17 cellular contexts compared by ENCODE assay signal in genomic region chr9:135968601-135969000, GRCh38. TPM values are rescaled to one million over a fixed set of nuclear protein-coding genes. Genes with fewer than 3 reads are reported as not detected.
DNase-seq lines count a peak whose midpoint lies in the region; ATAC-seq and TF ChIP-seq lines count a peak whose summit lies in the region.
"Had no signal": no experiment of that assay in that cellular context is flagged by ENCODE, and none has a peak within 500 bp of the region (broad histone marks: within the 10 kb centered on the region; RNA-seq: fewer than 3 reads in every experiment).

No MANE protein-coding gene starts in this region.

- peak overlapping the region in 1 of 2 donors; percentile 62 for H3K4me3 Mint-ChIP-seq in CD14-positive monocyte
- H3K4me3 Mint-ChIP-seq in WTC11 = no peak overlapping the region
- no peak overlapping the region for H3K4me3 Mint-ChIP-seq in GM23338
- H3K4me3 Mint-ChIP-seq: CD8-positive, alpha-beta memory T cell had no signal

- H3K4me3 ChIP-seq in right lobe of liver (no peak overlapping the region), subcutaneous abdominal adipose tissue (ENCODE audit: low read depth in 1 of 5, low read length in 5 of 5) (no peak overlapping the region), GM23338 (no peak overlapping the region)
- H3K4me3 ChIP-seq: PC-9 had no signal

- H3K9ac ChIP-seq in subcutaneous abdominal adipose tissue (ENCODE audit: low read length in 5 of 5) = no peak overlapping the region
- H3K9ac ChIP-seq: SK-N-SH had no signal

- H3K9me3 ChIP-seq in right lobe of liver (no peaks in the 10 kb centered on the region), subcutaneous abdominal adipose tissue (ENCODE audit: control insufficient read depth in 5 of 5, low read length in 5 of 5) (no peaks in the 10 kb centered on the region)
- H3K9me3 ChIP-seq: BE2C, SK-N-SH had no signal

- no peak for ATAC-seq in WTC11
- ATAC-seq in right lobe of liver = peak in 1 of 4 donors; percentile 3
- ATAC-seq in GM19395 (IDR thresholded peaks at IDR 0.05; ENCODE audit: unreplicated experiment) = no peak
- no peak for ATAC-seq in GM23338

- H3K4me1 Mint-ChIP-seq in CD14-positive monocyte = peaks cover 42% of the 10 kb centered on the region
- peaks cover 15% of the 10 kb centered on the region for H3K4me1 Mint-ChIP-seq in WTC11
- peaks cover 27% of the 10 kb centered on the region for H3K4me1 Mint-ChIP-seq in GM23338

- H3K36me3 ChIP-seq in right lobe of liver = no peaks in the 10 kb centered on the region
- no peaks in the 10 kb centered on the region for H3K36me3 ChIP-seq in subcutaneous abdominal adipose tissue (ENCODE audit: control insufficient read depth in 5 of 5, insufficient read depth in 5 of 5, low read length in 5 of 5)
- H3K36me3 ChIP-seq in GM23338 (ENCODE audit: insufficient read depth) = no peaks in the 10 kb centered on the region
- H3K36me3 ChIP-seq: BE2C had no signal

- no peaks in the 10 kb centered on the region for H3K9me3 Mint-ChIP-seq in CD14-positive monocyte
- no peaks in the 10 kb centered on the region for H3K9me3 Mint-ChIP-seq in WTC11
- no peaks in the 10 kb centered on the region for H3K9me3 Mint-ChIP-seq in GM23338
- H3K9me3 Mint-ChIP-seq: CD8-positive, alpha-beta memory T cell had no signal

- H3K27me3 ChIP-seq in right lobe of liver (no peaks in the 10 kb centered on the region), subcutaneous abdominal adipose tissue (ENCODE audit: control insufficient read depth in 5 of 5, insufficient read depth in 4 of 5, low read length in 5 of 5) (peaks cover 0 to 2% (median 0%) of the 10 kb centered on the region in 5 donors), GM23338 (ENCODE audit: insufficient read depth) (no peaks in the 10 kb centered on the region)
- H3K27me3 ChIP-seq: BE2C had no signal

- intact Hi-C loops in CD14-positive monocyte (cut with micrococcal nuclease) (loop anchor here (5.0 to 10.0 kb wide), 3 partner anchors 76 to 104 kb away; no protein-coding TSS in a partner anchor), right lobe of liver (cut with DNase I) (loop anchor here (2.0 to 5.0 kb wide), 2 partner anchors 154 kb away; no protein-coding TSS in a partner anchor)

- H3K36me3 Mint-ChIP-seq in CD14-positive monocyte (no peaks in the 10 kb centered on the region), WTC11 (no peaks in the 10 kb centered on the region), GM23338 (ENCODE audit: low read depth) (no peaks in the 10 kb centered on the region)
- H3K36me3 Mint-ChIP-seq: CD8-positive, alpha-beta memory T cell had no signal

- H3K27me3 Mint-ChIP-seq in CD14-positive monocyte (ENCODE audit: low read depth in 3 of 3) = peaks cover 1 to 5% (median 3%) of the 10 kb centered on the region in 3 donors
- H3K27me3 Mint-ChIP-seq in WTC11 (ENCODE audit: low read depth) = no peaks in the 10 kb centered on the region
- H3K27me3 Mint-ChIP-seq in GM23338 (ENCODE audit: insufficient read depth, low read depth, poor library complexity) = peaks cover 15% of the 10 kb centered on the region

- H3K79me2 ChIP-seq in GM23338 (replicated peaks; ENCODE audit: insufficient read depth) = no peaks in the 10 kb centered on the region

- H3K27ac ChIP-seq in right lobe of liver (peak overlapping the region in 2 of 3 donors; percentile 36 to 40), subcutaneous abdominal adipose tissue (ENCODE audit: low read depth, low read length) (peak overlapping the region; percentile 30), GM23338 (ENCODE audit: low read depth) (no peak overlapping the region)
- H3K27ac ChIP-seq: PC-9 had no signal

- no peaks in the 10 kb centered on the region for H3K4me1 ChIP-seq in right lobe of liver
- peaks cover 5 to 38% (median 25%) of the 10 kb centered on the region in 5 donors for H3K4me1 ChIP-seq in subcutaneous abdominal adipose tissue (ENCODE audit: control insufficient read depth in 5 of 5, insufficient read depth in 5 of 5, low read length in 5 of 5)
- no peaks in the 10 kb centered on the region for H3K4me1 ChIP-seq in GM23338 (ENCODE audit: insufficient read depth)

- no peak for TF ChIP-seq POLR2A in right lobe of liver (IDR thresholded peaks at IDR 0.05)

- H3K4me2 ChIP-seq in GM23338 = no peak overlapping the region
- H3K4me2 ChIP-seq: PC-9, SK-N-SH had no signal

- WGBS in right lobe of liver (ENCODE audit: insufficient coverage, low coverage, low lambda C conversion rate, missing lambda C conversion rate) = 31% methylated on average over 2 of the region's 7 CpGs

- POLR2A ChIA-PET in WTC11 (lab: Charles Lee) = interaction anchor here (1.3 kb wide), 1 partner anchor 89 kb away, joined by 3 read pairs; no protein-coding TSS in a partner anchor

- peaks cover 3% of the 10 kb centered on the region; the same call in 1 of the 2 replicates for H4K20me1 ChIP-seq in GM23338 (replicated peaks; ENCODE audit: insufficient read depth)

- H3F3A ChIP-seq in GM23338 (replicated peaks; ENCODE audit: low read depth) = no peaks in the 10 kb centered on the region; the same call in 1 of the 2 replicates

- H3K9me2 ChIP-seq in GM23338 (ENCODE audit: insufficient read depth) = no peaks in the 10 kb centered on the region
- H3K9me2 ChIP-seq: SK-N-SH had no signal

- H3K27ac Mint-ChIP-seq in CD14-positive monocyte (peak overlapping the region; percentile 78 to 93 (median 89)), WTC11 (peak overlapping the region; percentile 46; the same call in 1 of the 2 replicates), GM23338 (no peak overlapping the region)

- CTCF ChIA-PET in WTC11 (lab: Charles Lee) = interaction anchor here (1.1 to 3.6 kb wide), 22 partner anchors 8 to 279 kb away, joined by 3 to 30 read pairs (median 7); partner anchors contain the start of gene NACC2

- H2AFZ ChIP-seq in GM23338 = no peak overlapping the region
- H2AFZ ChIP-seq: PC-9 had no signal

- no peak for DNase-seq in CD14-positive monocyte (ENCODE audit: low spot score)
- no peak for DNase-seq in WTC11 (ENCODE audit: low spot score)
- DNase-seq in right lobe of liver = no peak
- DNase-seq in stimulated activated CD4-positive, alpha-beta T cell treated with anti-CD3 and anti-CD28 coated beads, Interleukin-1b, Interleukin-23, amount 100 ng/mL, for 48 hours = no peak
- DNase-seq in GM23338 (ENCODE audit: low spot score) = no peak
- DNase-seq: BE2C; CD8-positive, alpha-beta memory T cell; DMS79; KG1; NCI-H146; NCI-H2081 treated with DMSO at 0.1 percent for 48 hours; NCI-H510A treated with DMSO at 0.1 percent for 48 hours; NCI-H82; PC-9; SK-N-SH had no signal

- TF ChIP-seq CTCF in CD14-positive monocyte (IDR thresholded peaks at IDR 0.05) (no peak), WTC11 (IDR thresholded peaks at IDR 0.05) (no peak), right lobe of liver (IDR thresholded peaks at IDR 0.05) (no peak), GM23338 (conservative IDR thresholded peaks at IDR 0.05; ENCODE audit: low read depth in 2 of 2) (no peak)

TF ChIP-seq in WTC11, 78 proteins besides CTCF, POLR2A, EP300 and RAD21 (continues in another document):
- no peak for TF ChIP-seq GTF2I (CRISPR knock-in tag; conservative IDR thresholded peaks at IDR 0.05)
- TF ChIP-seq NFE2L1 (CRISPR knock-in tag; IDR thresholded peaks at IDR 0.05) = no peak
- TF ChIP-seq ZNF219 (CRISPR knock-in tag; IDR thresholded peaks at IDR 0.05; ENCODE audit: borderline replicate concordance) = no peak
- TF ChIP-seq ZNF512 (CRISPR knock-in tag; IDR thresholded peaks at IDR 0.05; ENCODE audit: borderline replicate concordance) = no peak
- TF ChIP-seq RORB (CRISPR knock-in tag; IDR thresholded peaks at IDR 0.05) = no peak
- TF ChIP-seq ZNF423 (CRISPR knock-in tag; IDR thresholded peaks at IDR 0.05) = no peak

RNA-seq across cellular contexts. Expression of gene UBAC1, which starts 7.4 kb away (rescaled TPM):
- polyA plus RNA-seq in CD14-positive monocyte (10 to 100 TPM; 35.8 to 52.5 TPM), GM23338 (2016; fragmentation: Nextera tagmentation; extraction: Ambion mirVana) (63.2 and 71.6 TPM in 2 replicates)
- total RNA-seq in WTC11 (2021) (46.4 to 55.6 TPM (median 53.3 TPM) in 3 replicates), right lobe of liver (10 to 100 TPM; 15.2 to 27.0 (median 16.5) TPM)
- 86.6 and 95.7 TPM in 2 replicates for total RNA-seq in GM23338 (2014; rRNA removed; shearing (Covaris generic))
